23 cellular contexts compared by ENCODE assay signal in the genomic region with DNA sequence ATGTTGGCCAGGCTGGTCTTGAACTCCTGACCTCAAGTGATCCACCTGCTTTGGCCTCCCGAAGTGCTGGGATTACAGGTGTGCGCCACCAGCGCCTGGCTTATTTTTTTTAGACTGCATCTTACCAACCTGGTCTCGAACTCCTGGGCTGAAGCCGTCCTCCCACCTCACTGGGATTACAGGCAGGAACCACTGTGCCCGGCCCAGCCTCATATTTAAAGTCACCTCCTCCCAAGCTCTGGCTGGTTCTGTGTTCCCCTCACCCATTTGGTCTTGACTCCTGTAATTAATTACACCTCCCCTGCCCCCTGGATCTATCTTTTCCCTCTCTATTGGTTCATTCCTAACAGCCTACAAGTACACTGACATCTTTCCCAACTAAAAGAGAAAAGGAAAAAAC. TPM values are rescaled to one million over a fixed set of nuclear protein-coding genes. Genes with fewer than 3 reads are reported as not detected.
DNase-seq lines count a peak whose midpoint lies in the region; ATAC-seq and TF ChIP-seq lines count a peak whose summit lies in the region.
"Had no signal": no experiment of that assay in that cellular context is flagged by ENCODE, and none has a peak within 500 bp of the region (broad histone marks: within the 10 kb centered on the region; RNA-seq: fewer than 3 reads in every experiment).

No MANE protein-coding gene starts in this region.

- no peak overlapping the region for H3K56ac ChIP-seq in IMR-90 (ENCODE audit: extremely low read depth, insufficient read depth, low read length)
- H3K56ac ChIP-seq in mesendoderm (ENCODE audit: low read length): no peak overlapping the region

- peak overlapping the region; percentile 68 for H2AK9ac ChIP-seq in IMR-90 (replicated peaks; ENCODE audit: low read depth, low read length, poor library complexity)

- POLR2A ChIA-PET in IMR-90 (lab: Charles Lee; ENCODE audit: unreplicated experiment): no interaction called here

- intact Hi-C loops in IMR-90 (cut with micrococcal nuclease): no loop called here

- no peaks in the 10 kb centered on the region for H3K9me3 Mint-ChIP-seq in activated naive CD4-positive, alpha-beta T cell treated with anti-CD3 and anti-CD28 coated beads, Interleukin-2, amount 50 U/mL, for 24 hours
- no peaks in the 10 kb centered on the region for H3K9me3 Mint-ChIP-seq in endothelial cell (ENCODE audit: unreplicated experiment)
- no peaks in the 10 kb centered on the region for H3K9me3 Mint-ChIP-seq in stimulated activated effector memory CD8-positive, alpha-beta T cell treated with anti-CD3 and anti-CD28 coated beads, Interleukin-12 subunit alpha, Interleukin-12 subunit beta, amount 100 ng/mL, for 72 hours
- H3K9me3 Mint-ChIP-seq: dendritic cell treated with granulocyte-macrophage colony-stimulating factor and Interleukin-4, amounts not matched to agents 40 ng/mL and 50 ng/mL, for 4 days; H9; memory B cell had no signal

- CTCF ChIA-PET in IMR-90 (lab: Yijun Ruan, JAX): no interaction called here

- ATAC-seq in IMR-90 (ENCODE audit: low read depth): no peak
- ATAC-seq in stimulated activated effector memory CD8-positive, alpha-beta T cell treated with anti-CD3 and anti-CD28 coated beads, Interleukin-12 subunit alpha, Interleukin-12 subunit beta, amount 100 ng/mL, for 72 hours: no peak
- no peak for ATAC-seq in GM18870 (IDR thresholded peaks at IDR 0.05; ENCODE audit: unreplicated experiment)
- ATAC-seq: HepG2, Panc1, right lobe of liver had no signal

- no peak overlapping the region for H3K14ac ChIP-seq in IMR-90 (replicated peaks; ENCODE audit: low read depth, low read length)

- H4K5ac ChIP-seq in IMR-90 (ENCODE audit: low read depth, low read length): no peak overlapping the region
- no peak overlapping the region for H4K5ac ChIP-seq in mesendoderm (ENCODE audit: low read length)

- dilution Hi-C loops in IMR-90 (cut with HindIII; ENCODE audit: low sequenced_read_pairs, unreplicated experiment): no loop called here

- no peak overlapping the region for H2AK5ac ChIP-seq in IMR-90 (ENCODE audit: low read depth, low read length)
- H2AK5ac ChIP-seq in mesendoderm (ENCODE audit: low read length): no peak overlapping the region

- H3K79me1 ChIP-seq in IMR-90 (ENCODE audit: low read depth in 1 of 2, low read length in 2 of 2) (peaks cover 4 to 12% of the 10 kb centered on the region in 2 experiments; a peak in 2 of 4 replicates), mesendoderm (ENCODE audit: low read length) (peaks cover 6% of the 10 kb centered on the region)

- no peak for TF ChIP-seq RAD21 in IMR-90 (IDR thresholded peaks at IDR 0.05; ENCODE audit: low read length)

- H3K36me3 Mint-ChIP-seq in activated naive CD4-positive, alpha-beta T cell treated with anti-CD3 and anti-CD28 coated beads, Interleukin-2, amount 50 U/mL, for 24 hours: peaks cover 4% of the 10 kb centered on the region
- H3K36me3 Mint-ChIP-seq in endothelial cell (ENCODE audit: low read depth, unreplicated experiment): peaks cover 16% of the 10 kb centered on the region
- peaks cover 49% of the 10 kb centered on the region for H3K36me3 Mint-ChIP-seq in stimulated activated effector memory CD8-positive, alpha-beta T cell treated with anti-CD3 and anti-CD28 coated beads, Interleukin-12 subunit alpha, Interleukin-12 subunit beta, amount 100 ng/mL, for 72 hours

- TF ChIP-seq POLR2A in IMR-90 (IDR thresholded peaks at IDR 0.05; ENCODE audit: low read depth, low read length): no peak

- no peak overlapping the region for H3K9ac ChIP-seq in IMR-90 (ENCODE audit: low read depth, low read length)
- H3K9ac ChIP-seq in mesendoderm (ENCODE audit: low read length): no peak overlapping the region

- no peak overlapping the region for H4K91ac ChIP-seq in IMR-90 (ENCODE audit: insufficient read depth, low read depth, low read length)

- in situ Hi-C loops in IMR-90 (cut with MboI; ENCODE audit: low sequenced_read_pairs): no loop called here

- no peaks in the 10 kb centered on the region for H3K27me3 ChIP-seq in IMR-90 (ENCODE audit: control insufficient read depth, insufficient read depth, low read length)
- H3K27me3 ChIP-seq in mesendoderm (ENCODE audit: insufficient read depth, low read length, poor library complexity): no peaks in the 10 kb centered on the region
- H3K27me3 ChIP-seq: MG63, neutrophil, right lobe of liver had no signal

- H4K20me1 ChIP-seq in IMR-90 (ENCODE audit: insufficient read depth, low read length): no peaks in the 10 kb centered on the region

- H3K4me1 ChIP-seq in IMR-90 (ENCODE audit: control insufficient read depth, insufficient read depth, low read length) (0 out of 2 replicates have a peak, but pooled peaks cover 2% of the 10 kb centered on the region), mesendoderm (ENCODE audit: control insufficient read depth, low read depth, low read length) (no peaks in the 10 kb centered on the region)

- 85% methylated on average over 4 of the region's 6 CpGs; no CpG with 5 or more reads in 1 of the 2 experiments for WGBS in IMR-90 (ENCODE audit: extremely low coverage in 2 of 2, insufficient read length in 1 of 2), 2 experiments
- no CpG with 5 or more reads among the region's 6 CpGs for WGBS in mesendoderm (ENCODE audit: extremely low coverage, insufficient coverage, low lambda C conversion rate)

- H3K9me3 ChIP-seq in IMR-90 (ENCODE audit: control insufficient read depth, insufficient read depth, low read length): no peaks in the 10 kb centered on the region
- H3K9me3 ChIP-seq: MG63, neutrophil, right lobe of liver had no signal

- H2BK5ac ChIP-seq in IMR-90 (ENCODE audit: low read depth, low read length, poor library complexity, severe bottlenecking) (no peak overlapping the region), mesendoderm (ENCODE audit: low read length) (no peak overlapping the region)

- H3K18ac ChIP-seq in IMR-90 (ENCODE audit: low read depth, low read length) (no peak overlapping the region), mesendoderm (ENCODE audit: low read length) (no peak overlapping the region)

- H4K8ac ChIP-seq in IMR-90 (ENCODE audit: low read depth in 2 of 2, low read length in 2 of 2) (no peak overlapping the region), mesendoderm (ENCODE audit: low read depth, low read length) (no peak overlapping the region)

- H2BK15ac ChIP-seq in IMR-90 (ENCODE audit: low read depth, low read length) (no peak overlapping the region), mesendoderm (replicated peaks; ENCODE audit: low read depth) (no peak overlapping the region)

- H3K79me2 ChIP-seq in mesendoderm (ENCODE audit: control insufficient read depth, insufficient read depth, low read length): peaks cover 15% of the 10 kb centered on the region

- H2BK20ac ChIP-seq in IMR-90 (ENCODE audit: low read depth, low read length): no peak overlapping the region

- no peak for TF ChIP-seq CTCF in IMR-90 (conservative IDR thresholded peaks at IDR 0.05; ENCODE audit: low read depth, low read length)
- TF ChIP-seq CTCF in endothelial cell (IDR thresholded peaks at IDR 0.05; ENCODE audit: unreplicated experiment): no peak

- H3K36me3 ChIP-seq in IMR-90 (ENCODE audit: control insufficient read depth, insufficient read depth, low read length) (peaks cover 17% of the 10 kb centered on the region), mesendoderm (ENCODE audit: control insufficient read depth, insufficient read depth, low read length) (peaks cover 3% of the 10 kb centered on the region)

- peak overlapping the region; percentile 68 for H3K4me3 Mint-ChIP-seq in activated naive CD4-positive, alpha-beta T cell treated with anti-CD3 and anti-CD28 coated beads, Interleukin-2, amount 50 U/mL, for 24 hours
- no peak overlapping the region for H3K4me3 Mint-ChIP-seq in endothelial cell (ENCODE audit: unreplicated experiment)
- H3K4me3 Mint-ChIP-seq in stimulated activated effector memory CD8-positive, alpha-beta T cell treated with anti-CD3 and anti-CD28 coated beads, Interleukin-12 subunit alpha, Interleukin-12 subunit beta, amount 100 ng/mL, for 72 hours: peak overlapping the region; percentile 5
- H3K4me3 Mint-ChIP-seq: dendritic cell treated with granulocyte-macrophage colony-stimulating factor and Interleukin-4, amounts not matched to agents 40 ng/mL and 50 ng/mL, for 4 days; H9 had no signal

- BruUV-seq in IMR-90 (replicated peaks; lab: Mats Ljungman, UMichigan): no TSS peak

- no peak overlapping the region for H2AFZ ChIP-seq in IMR-90 (replicated peaks; ENCODE audit: low read length, poor library complexity)

- H3K27ac ChIP-seq in IMR-90 (ENCODE audit: insufficient read depth, low read length): no peak overlapping the region
- H3K27ac ChIP-seq in mesendoderm (ENCODE audit: low read depth, low read length): no peak overlapping the region
- H3K27ac ChIP-seq: neutrophil, right lobe of liver had no signal

- no peak overlapping the region for H2BK120ac ChIP-seq in IMR-90 (ENCODE audit: low read depth, low read length)
- H2BK120ac ChIP-seq in mesendoderm (ENCODE audit: low read depth, low read length): no peak overlapping the region

- H3K4me2 ChIP-seq in IMR-90 (ENCODE audit: low read depth, low read length): no peak overlapping the region
- H3K4me2 ChIP-seq in mesendoderm (ENCODE audit: low read length): no peak overlapping the region

- no peak overlapping the region for H3K4me3 ChIP-seq in IMR-90 (ENCODE audit: insufficient read depth, low read depth, low read length)
- no peak overlapping the region for H3K4me3 ChIP-seq in mesendoderm (ENCODE audit: low read length)
- H3K4me3 ChIP-seq: MG63, right lobe of liver had no signal

- no peak for DNase-seq in activated naive CD4-positive, alpha-beta T cell (lab: John Stamatoyannopoulos, UW)
- DNase-seq in IMR-90 (no peak), endothelial cell (ENCODE audit: low spot score) (no peak), mesendoderm (no peak), NCI-H146 (lab: John Stamatoyannopoulos, UW) (no peak)
- DNase-seq in stimulated activated effector memory CD8-positive, alpha-beta T cell treated with anti-CD3 and anti-CD28 coated beads, Interleukin-12 subunit alpha, Interleukin-12 subunit beta, amount 100 ng/mL, for 72 hours (ENCODE audit: low spot score in 2 of 2): no peak
- DNase-seq: activated CD4-positive, alpha-beta T cell treated with anti-CD3 and anti-CD28 coated beads, Interleukin-2, amount 50 U/mL, for 1 hour; foreskin melanocyte; H9; MG63; NCI-H1694 treated with DMSO at 0.1 percent for 48 hours; NCI-H2227 treated with DMSO at 0.1 percent for 48 hours; right lobe of liver had no signal

- H3K27ac Mint-ChIP-seq in activated naive CD4-positive, alpha-beta T cell treated with anti-CD3 and anti-CD28 coated beads, Interleukin-2, amount 50 U/mL, for 24 hours: no peak overlapping the region
- peak overlapping the region; percentile 53 for H3K27ac Mint-ChIP-seq in endothelial cell (ENCODE audit: unreplicated experiment)
- peak overlapping the region; percentile 75 for H3K27ac Mint-ChIP-seq in stimulated activated effector memory CD8-positive, alpha-beta T cell treated with anti-CD3 and anti-CD28 coated beads, Interleukin-12 subunit alpha, Interleukin-12 subunit beta, amount 100 ng/mL, for 72 hours
- H3K27ac Mint-ChIP-seq: dendritic cell treated with granulocyte-macrophage colony-stimulating factor and Interleukin-4, amounts not matched to agents 40 ng/mL and 50 ng/mL, for 4 days; memory B cell had no signal

- no peak overlapping the region for H3K23ac ChIP-seq in IMR-90 (ENCODE audit: low read depth, low read length)
- no peak overlapping the region for H3K23ac ChIP-seq in mesendoderm (ENCODE audit: low read length)

- H3K4me1 Mint-ChIP-seq in activated naive CD4-positive, alpha-beta T cell treated with anti-CD3 and anti-CD28 coated beads, Interleukin-2, amount 50 U/mL, for 24 hours: peaks cover 19% of the 10 kb centered on the region
- peaks cover 15% of the 10 kb centered on the region for H3K4me1 Mint-ChIP-seq in endothelial cell (ENCODE audit: unreplicated experiment)
- peaks cover 15% of the 10 kb centered on the region for H3K4me1 Mint-ChIP-seq in stimulated activated effector memory CD8-positive, alpha-beta T cell treated with anti-CD3 and anti-CD28 coated beads, Interleukin-12 subunit alpha, Interleukin-12 subunit beta, amount 100 ng/mL, for 72 hours

- no peaks in the 10 kb centered on the region for H3K27me3 Mint-ChIP-seq in activated naive CD4-positive, alpha-beta T cell treated with anti-CD3 and anti-CD28 coated beads, Interleukin-2, amount 50 U/mL, for 24 hours
- peaks cover 5% of the 10 kb centered on the region for H3K27me3 Mint-ChIP-seq in endothelial cell (ENCODE audit: unreplicated experiment)
- H3K27me3 Mint-ChIP-seq: dendritic cell treated with granulocyte-macrophage colony-stimulating factor and Interleukin-4, amounts not matched to agents 40 ng/mL and 50 ng/mL, for 4 days; memory B cell had no signal

- H3K4ac ChIP-seq in IMR-90 (ENCODE audit: low read depth, low read length) (no peak overlapping the region), mesendoderm (ENCODE audit: low read depth, low read length) (no peak overlapping the region)

- H3K9me1 ChIP-seq in IMR-90 (ENCODE audit: insufficient read depth, low read length): no peaks in the 10 kb centered on the region

RNA-seq across cellular contexts. Expression of a gene that starts 1.7 kb away (rescaled TPM):
- total RNA-seq in IMR-90 (2012; rRNA removed) (56.4 and 64.5 TPM in 2 replicates), endothelial cell (ENCODE audit: unreplicated experiment) (80.6 TPM)
- polyA plus RNA-seq in IMR-90 (2012; rRNA removed): 63.5 and 66.0 TPM in 2 replicates
- polyA plus RNA-seq in IMR-90 (2012; cell fraction: cytosol; rRNA removed): 19.2 and 19.7 TPM in 2 replicates
- polyA plus RNA-seq in IMR-90 (2012; cell fraction: nucleus; rRNA removed; ENCODE audit: low replicate concordance): 97.8 and 214 TPM in 2 replicates
- 70.8 TPM for polyA plus RNA-seq in mesendoderm (2013, experiment 1 of 2)
- 71.5 TPM for polyA plus RNA-seq in mesendoderm (2013, experiment 2 of 2)

RNA-seq across cellular contexts. Expression of a gene that starts 41.5 kb away (rescaled TPM):
- total RNA-seq in IMR-90 (2012; rRNA removed) (23.1 and 25.6 TPM in 2 replicates), endothelial cell (ENCODE audit: unreplicated experiment) (51.0 TPM)
- 160 and 203 TPM in 2 replicates for polyA plus RNA-seq in IMR-90 (2012; rRNA removed)
- 336 and 350 TPM in 2 replicates for polyA plus RNA-seq in IMR-90 (2012; cell fraction: cytosol; rRNA removed)
- polyA plus RNA-seq in IMR-90 (2012; cell fraction: nucleus; rRNA removed; ENCODE audit: low replicate concordance): 66.9 and 159 TPM in 2 replicates
- 484 TPM for polyA plus RNA-seq in mesendoderm (2013, experiment 1 of 2)
- 453 TPM for polyA plus RNA-seq in mesendoderm (2013, experiment 2 of 2)

RNA-seq across cellular contexts. Expression of a gene that starts 54.3 kb away (rescaled TPM):
- total RNA-seq in IMR-90 (2012; rRNA removed) (not detected in 2 replicates), endothelial cell (ENCODE audit: unreplicated experiment) (not detected)
- 0.03 and 0.04 TPM in 2 replicates for polyA plus RNA-seq in IMR-90 (2012; rRNA removed)
- polyA plus RNA-seq in IMR-90 (2012; cell fraction: cytosol; rRNA removed): 0.01 TPM in 1 of 2 replicates, not detected in the other
- polyA plus RNA-seq in IMR-90 (2012; cell fraction: nucleus; rRNA removed; ENCODE audit: low replicate concordance): 0.13 and 0.34 TPM in 2 replicates
- polyA plus RNA-seq in mesendoderm (2013, experiment 1 of 2): 0.52 TPM
- 0.38 TPM for polyA plus RNA-seq in mesendoderm (2013, experiment 2 of 2)
- total RNA-seq: epithelial cell of proximal tubule, kidney epithelial cell, SK-MEL-5 had no signal
